21 cellular contexts compared by ENCODE assay signal in the genomic region with DNA sequence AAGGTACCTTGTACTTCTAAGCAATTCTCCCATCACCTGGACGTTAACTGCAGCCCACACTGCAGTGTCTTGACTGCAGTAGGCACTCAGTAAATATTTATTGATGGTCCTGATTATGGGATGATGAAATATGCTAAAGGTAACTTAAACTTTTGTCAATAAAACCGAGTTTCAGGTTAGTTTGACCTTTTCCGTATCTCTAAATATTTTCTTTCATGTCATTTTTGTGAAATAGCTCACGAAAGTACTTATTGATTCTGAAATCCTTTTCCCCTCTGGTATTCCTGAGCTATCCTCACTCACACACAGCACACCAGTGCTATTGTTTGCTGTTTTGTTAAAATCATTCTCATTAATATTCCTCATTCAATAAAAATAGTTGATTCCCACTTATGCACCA.
"Had no signal": no experiment of that assay in that cellular context is flagged by ENCODE, and none has a peak within 500 bp of the region (broad histone marks: within the 10 kb centered on the region; RNA-seq: fewer than 3 reads in every experiment).

No MANE protein-coding gene starts in this region.

- DNase-seq: KBM-7, MG63, NCI-H1092, NCI-H1105 treated with DMSO at 0.1 percent for 48 hours, NCI-H1417 treated with DMSO at 0.1 percent for 48 hours, NCI-H146, NCI-H1694 treated with DMSO at 0.1 percent for 48 hours, NCI-H1930, NCI-H2081, NCI-H2107, NCI-H226, NCI-H446, NCI-H510A, NCI-H524 treated with DMSO at 0.1 percent for 48 hours, NCI-H69, NCI-H774, SHP77 had no signal

- H3K4me3 ChIP-seq: MG63, SJSA1, SK-N-MC had no signal

- H3K9me3 ChIP-seq: SJSA1 had no signal

- H3K27ac ChIP-seq: RWPE1, SJSA1, SK-N-MC had no signal

- H3K36me3 ChIP-seq: MG63, SJSA1 had no signal

- H3K4me1 ChIP-seq: SJSA1 had no signal

- ATAC-seq: Panc1 had no signal

- H3K27me3 ChIP-seq: MG63, SJSA1 had no signal
